20 cellular contexts compared by ENCODE assay signal in genomic region chr14:69750495-69750894, GRCh38. TPM values are rescaled to one million over a fixed set of nuclear protein-coding genes. Genes with fewer than 3 reads are reported as not detected.
DNase-seq lines count a peak whose midpoint lies in the region; ATAC-seq, FAIRE-seq and TF ChIP-seq lines count a peak whose summit lies in the region.
"Had no signal": no experiment of that assay in that cellular context is flagged by ENCODE, and none has a peak within 500 bp of the region (broad histone marks: within the 10 kb centered on the region; RNA-seq: fewer than 3 reads in every experiment).

No MANE protein-coding gene starts in this region.

- H3K9me3 ChIP-seq in A549 (no peaks in the 10 kb centered on the region), hepatocyte (ENCODE audit: low read depth) (no peaks in the 10 kb centered on the region)

- H2AFZ ChIP-seq in hepatocyte: peak overlapping the region; percentile 36
- H2AFZ ChIP-seq: GM23338 had no signal

- CTCF ChIA-PET in A549 (lab: Yijun Ruan, JAX) (interaction anchor here (1.2 to 1.6 kb wide), 4 partner anchors 20 to 500 kb away, joined by 3 to 8 read pairs (median 4); no protein-coding TSS in a partner anchor), Calu3 (lab: Charles Lee) (interaction anchor here (1.0 kb wide), 1 partner anchor 14 kb away, joined by 3 read pairs; no protein-coding TSS in a partner anchor)

- H3K4me1 Mint-ChIP-seq in Calu3 (ENCODE audit: low read depth, unreplicated experiment): peaks cover 24% of the 10 kb centered on the region
- no peaks in the 10 kb centered on the region for H3K4me1 Mint-ChIP-seq in nephron

- TF ChIP-seq CTCF in A549 (IDR thresholded peaks at IDR 0.05) (no peak), Calu3 (IDR thresholded peaks at IDR 0.05; ENCODE audit: unreplicated experiment) (no peak), hepatocyte (IDR thresholded peaks at IDR 0.05; ENCODE audit: poor library complexity) (no peak), nephron (IDR thresholded peaks at IDR 0.05; ENCODE audit: unreplicated experiment in 3 of 3) (no peak)

- POLR2A ChIA-PET in A549 (lab: Yijun Ruan, JAX): interaction anchor here (1.3 kb wide), 1 partner anchor 17 kb away, joined by 3 read pairs; the partner anchor contains the start of gene SRSF5

- no peaks in the 10 kb centered on the region for H4K20me1 ChIP-seq in hepatocyte (ENCODE audit: insufficient read depth, poor library complexity, severe bottlenecking)

- BruUV-seq in Calu3 (replicated peaks; lab: Mats Ljungman, UMichigan): no TSS peak

- no peaks in the 10 kb centered on the region for H3K9me2 ChIP-seq in hepatocyte (replicated peaks; ENCODE audit: insufficient read depth)

- DNase-seq in A549 (ENCODE audit: low read depth in 1 of 2, low spot score in 1 of 2) (no peak), Calu3 (no peak), hepatocyte (ENCODE audit: low spot score) (no peak), DMS 273 (lab: John Stamatoyannopoulos, UW; ENCODE audit: unreplicated experiment) (no peak), NCI-H2196 treated with DMSO at 0.1 percent for 48 hours (lab: John Stamatoyannopoulos, UW; ENCODE audit: unreplicated experiment) (no peak)
- DNase-seq: CD4-positive, alpha-beta memory T cell; GDM1; KG1; NCI-H1694; NCI-H2107; NCI-H446; NCI-H774 had no signal

- intact Hi-C loops in Calu3 (cut with micrococcal nuclease; ENCODE audit: unreplicated experiment): no loop called here

- H3K9me3 Mint-ChIP-seq in Calu3 (ENCODE audit: low read depth, unreplicated experiment) (peaks cover 3% of the 10 kb centered on the region), nephron (peaks cover 2% of the 10 kb centered on the region)
- H3K9me3 Mint-ChIP-seq: CD4-positive, alpha-beta memory T cell had no signal

- no peak for TF ChIP-seq EP300 in A549 (IDR thresholded peaks at IDR 0.05)

- TF ChIP-seq RAD21 in A549 (conservative IDR thresholded peaks at IDR 0.05 in 1 of 2, IDR thresholded peaks at IDR 0.05 in 1 of 2): no peak

- H3K27me3 Mint-ChIP-seq in Calu3 (ENCODE audit: unreplicated experiment) (no peaks in the 10 kb centered on the region), nephron (ENCODE audit: low read depth) (peaks cover 3% of the 10 kb centered on the region)
- H3K27me3 Mint-ChIP-seq: CD4-positive, alpha-beta memory T cell had no signal

- H3K27ac ChIP-seq in A549 (0 out of 6 replicates have a peak overlapping the region, but pooled peaks of 1 of the 2 experiments have one; percentile 27), hepatocyte (peak overlapping the region; percentile 89)

- H3K27me3 ChIP-seq in hepatocyte: no peaks in the 10 kb centered on the region

- H3K27ac Mint-ChIP-seq in Calu3 (ENCODE audit: unreplicated experiment) (peak overlapping the region; percentile 19), nephron (peak overlapping the region; percentile 2 to 71 (median 47))
- H3K27ac Mint-ChIP-seq: GM23338 had no signal

- no peaks in the 10 kb centered on the region for H3K36me3 ChIP-seq in hepatocyte (replicated peaks; ENCODE audit: insufficient read depth, low read depth)

- H3K4me2 ChIP-seq in A549: peak overlapping the region; percentile 31; the same call in 1 of the 3 replicates
- peak overlapping the region; percentile 33 for H3K4me2 ChIP-seq in hepatocyte
- H3K4me2 ChIP-seq: GM23338 had no signal

- H3K4me3 Mint-ChIP-seq in Calu3 (ENCODE audit: low read depth, unreplicated experiment) (no peak overlapping the region), nephron (no peak overlapping the region)
- H3K4me3 Mint-ChIP-seq: CD4-positive, alpha-beta memory T cell; GM23338 had no signal

- ATAC-seq in A549 (peak in 1 of 2 experiments; percentile 32; a peak in 3 of 6 replicates), GM19455 (IDR thresholded peaks at IDR 0.05; ENCODE audit: unreplicated experiment) (no peak)
- ATAC-seq: GM23338, HCT116 had no signal

- H3K79me2 ChIP-seq in hepatocyte: no peaks in the 10 kb centered on the region

- H3K4me1 ChIP-seq in A549 (peaks cover 12% of the 10 kb centered on the region), hepatocyte (ENCODE audit: insufficient read depth) (peaks cover 18% of the 10 kb centered on the region)

- no peak for FAIRE-seq in A549 (lab: Jason Lieb, UNC)
- FAIRE-seq: D721Med, GM12891 had no signal

- 80% methylated on average over 2 of the region's 2 CpGs for WGBS in A549 (ENCODE audit: missing lambda C conversion rate)
- 88% methylated on average over 2 of the region's 2 CpGs for WGBS in hepatocyte (ENCODE audit: low lambda C conversion rate, missing lambda C conversion rate)

- TF ChIP-seq POLR2A in A549 (IDR thresholded peaks at IDR 0.05; ENCODE audit: low read length): no peak

- H3K36me3 Mint-ChIP-seq in Calu3 (ENCODE audit: insufficient read depth, unreplicated experiment) (no peaks in the 10 kb centered on the region), nephron (ENCODE audit: low read depth) (no peaks in the 10 kb centered on the region)
- H3K36me3 Mint-ChIP-seq: CD4-positive, alpha-beta memory T cell had no signal

- H3K4me3 ChIP-seq in A549 (no peak overlapping the region), hepatocyte (no peak overlapping the region)
- H3K4me3 ChIP-seq: GM23338 had no signal

TF ChIP-seq in A549, 52 proteins besides CTCF, POLR2A, EP300 and RAD21:
- TF ChIP-seq BCL3 (IDR thresholded peaks at IDR 0.05): no peak
- TF ChIP-seq KDM1A (IDR thresholded peaks at IDR 0.05; ENCODE audit: low read depth): no peak
- TF ChIP-seq EHMT2 (IDR thresholded peaks at IDR 0.05; ENCODE audit: low read depth): no peak
- TF ChIP-seq USF2 (IDR thresholded peaks at IDR 0.05): no peak
- no peak for TF ChIP-seq JUNB (IDR thresholded peaks at IDR 0.05)
- no peak for TF ChIP-seq JUN (IDR thresholded peaks at IDR 0.05)
- TF ChIP-seq SMC3 (IDR thresholded peaks at IDR 0.05): no peak
- no peak for TF ChIP-seq ESRRA (IDR thresholded peaks at IDR 0.05; ENCODE audit: borderline replicate concordance, low read length)
- TF ChIP-seq CBX2 (IDR thresholded peaks at IDR 0.05; ENCODE audit: borderline replicate concordance, low read depth): no peak
- TF ChIP-seq BHLHE40 (IDR thresholded peaks at IDR 0.05; ENCODE audit: low read depth, low read length): no peak
- no peak for TF ChIP-seq SREBF2 (IDR thresholded peaks at IDR 0.05)
- TF ChIP-seq CHD2 (IDR thresholded peaks at IDR 0.05; ENCODE audit: low read length, partially characterized antibody): no peak
- no peak for TF ChIP-seq ZNF302 (CRISPR knock-in tag; IDR thresholded peaks at IDR 0.05)
- TF ChIP-seq MAFK (IDR thresholded peaks at IDR 0.05; ENCODE audit: partially characterized antibody): no peak
- TF ChIP-seq ZC3H11A (IDR thresholded peaks at IDR 0.05): no peak
- TF ChIP-seq E2F6 (IDR thresholded peaks at IDR 0.05; ENCODE audit: borderline replicate concordance, low read depth): no peak

RNA-seq across cellular contexts. Expression of gene SRSF5, which starts 16.4 kb away (rescaled TPM):
- polyA plus RNA-seq in A549 (2011; rRNA removed) (184 and 355 TPM in 2 replicates), A549 (2017; fragmentation: RNase III; extraction: RNeasy Plus Mini Kit Qiagen cat#74134 plus additional on column Dnase treatment) (259 to 324 TPM (median 285 TPM) in 3 replicates), hepatocyte (386 and 447 TPM in 2 replicates)
- 129 and 165 TPM in 2 replicates for polyA plus RNA-seq in A549 (2012; cell fraction: cytosol; rRNA removed)
- polyA plus RNA-seq in A549 (2012; cell fraction: nucleus; rRNA removed): 133 and 179 TPM in 2 replicates
- polyA minus RNA-seq in A549 (2011; rRNA and poly(A)+ RNA removed): 110 and 139 TPM in 2 replicates
- total RNA-seq in Calu3 (2022) (253 and 256 TPM in 2 replicates), hepatocyte (262 and 263 TPM in 2 replicates)

RNA-seq across cellular contexts. Expression of gene SLC10A1, which starts 46.5 kb away (rescaled TPM):
- polyA plus RNA-seq in A549 (2011; rRNA removed): not detected in 2 replicates
- not detected in 2 replicates for polyA plus RNA-seq in A549 (2012; cell fraction: cytosol; rRNA removed)
- not detected in 2 replicates for polyA plus RNA-seq in A549 (2012; cell fraction: nucleus; rRNA removed)
- polyA plus RNA-seq in A549 (2017; fragmentation: RNase III; extraction: RNeasy Plus Mini Kit Qiagen cat#74134 plus additional on column Dnase treatment): not detected in 3 replicates
- not detected in 2 replicates for polyA minus RNA-seq in A549 (2011; rRNA and poly(A)+ RNA removed)
- total RNA-seq in Calu3 (2022): not detected in 2 replicates
- total RNA-seq in hepatocyte: 1.7 and 3.0 TPM in 2 replicates
- polyA plus RNA-seq in hepatocyte: 0.96 and 2.9 TPM in 2 replicates
- total RNA-seq: CD4-positive, alpha-beta memory T cell; GM23338; SK-MEL-5 had no signal
- polyA plus RNA-seq: BJ; CD4-positive, alpha-beta memory T cell had no signal
